31 cellular contexts compared by ENCODE assay signal in genomic region chr1:247246325-247247115, GRCh38. TPM values are rescaled to one million over a fixed set of nuclear protein-coding genes. Genes with fewer than 3 reads are reported as not detected.
"Had no signal": no experiment of that assay in that cellular context is flagged by ENCODE, and none has a peak within 500 bp of the region (broad histone marks: within the 10 kb centered on the region; RNA-seq: fewer than 3 reads in every experiment).

No MANE protein-coding gene starts in this region.

- DNase-seq: activated B cell treated with CpG ODN at 0.5 μM for 24 hours; activated CD4-positive, alpha-beta memory T cell treated with anti-CD3 and anti-CD28 coated beads for 36 hours; activated CD4-positive, alpha-beta T cell treated with anti-CD3 and anti-CD28 coated beads for 4 hours; activated CD4-positive, alpha-beta T cell treated with anti-CD3 and anti-CD28 coated beads, Interleukin-2, amount 50 U/mL, for 1 hour; activated CD4-positive, CD25-positive, alpha-beta regulatory T cell treated with anti-CD3 and anti-CD28 coated beads, Interleukin-2, amount 50 U/mL, for 72 hours; activated CD8-positive, alpha-beta memory T cell treated with anti-CD3 and anti-CD28 coated beads, Interleukin-2, amount 10 ng/mL, durations not matched to agents 7 days and 5 days; activated CD8-positive, alpha-beta memory T cell treated with anti-CD3 and anti-CD28 coated beads, Interleukin-2, amount 50 U/mL, for 48 hours; activated gamma-delta T cell; activated naive CD4-positive, alpha-beta T cell treated with Interleukin-2 at 50 U/mL for 16 hours; activated naive CD8-positive, alpha-beta T cell treated with anti-CD3 and anti-CD28 coated beads, Interleukin-2, amount 50 U/mL, for 24 hours; anterior cingulate cortex; caudate nucleus; cerebellar nuclear complex; Kasumi-1; KBM-7; MG63; MV-4-11; NCI-H1092; NCI-H1417; NCI-H187 treated with DMSO at 0.1 percent for 48 hours; NCI-H2081 treated with DMSO at 0.1 percent for 48 hours; NCI-H226; NCI-H446 treated with DMSO at 0.1 percent for 48 hours; NCI-H524; NCI-H69; RPMI8226; SHP77 treated with DMSO at 0.1 percent for 48 hours; SK-N-SH had no signal

- H3K27ac ChIP-seq: SJSA1 had no signal

- H3K9me3 ChIP-seq: MG63 had no signal

- FAIRE-seq: bronchial epithelial cell had no signal

- H3K27me3 ChIP-seq: MG63, SJSA1 had no signal

- H3K4me1 ChIP-seq: SJSA1 had no signal

- H3K4me3 ChIP-seq: MG63, SJSA1 had no signal

- H3K36me3 ChIP-seq: MG63, SJSA1 had no signal

RNA-seq across cellular contexts. Expression of gene VN1R5, which starts 9.4 kb away (rescaled TPM):
- total RNA-seq: activated B cell treated with CpG ODN at 0.5 μM for 24 hours; activated CD4-positive, alpha-beta memory T cell treated with anti-CD3 and anti-CD28 coated beads for 36 hours; activated CD8-positive, alpha-beta memory T cell treated with anti-CD3 and anti-CD28 coated beads, Interleukin-2, amount 10 ng/mL, durations not matched to agents 7 days and 5 days; activated T-helper 2 cell treated with anti-CD3 and anti-CD28 coated beads, Interferon-gamma antibody, Interleukin-2, Interleukin-4, amounts not matched to agents 10 μg/mL and 5 μg/mL and 100 μg/mL, durations not matched to agents 14 hours and 24 hours and 36 hours; bronchial epithelial cell; SJSA1 had no signal
